ENCODE assay signal across 32 cellular contexts in the genomic region with DNA sequence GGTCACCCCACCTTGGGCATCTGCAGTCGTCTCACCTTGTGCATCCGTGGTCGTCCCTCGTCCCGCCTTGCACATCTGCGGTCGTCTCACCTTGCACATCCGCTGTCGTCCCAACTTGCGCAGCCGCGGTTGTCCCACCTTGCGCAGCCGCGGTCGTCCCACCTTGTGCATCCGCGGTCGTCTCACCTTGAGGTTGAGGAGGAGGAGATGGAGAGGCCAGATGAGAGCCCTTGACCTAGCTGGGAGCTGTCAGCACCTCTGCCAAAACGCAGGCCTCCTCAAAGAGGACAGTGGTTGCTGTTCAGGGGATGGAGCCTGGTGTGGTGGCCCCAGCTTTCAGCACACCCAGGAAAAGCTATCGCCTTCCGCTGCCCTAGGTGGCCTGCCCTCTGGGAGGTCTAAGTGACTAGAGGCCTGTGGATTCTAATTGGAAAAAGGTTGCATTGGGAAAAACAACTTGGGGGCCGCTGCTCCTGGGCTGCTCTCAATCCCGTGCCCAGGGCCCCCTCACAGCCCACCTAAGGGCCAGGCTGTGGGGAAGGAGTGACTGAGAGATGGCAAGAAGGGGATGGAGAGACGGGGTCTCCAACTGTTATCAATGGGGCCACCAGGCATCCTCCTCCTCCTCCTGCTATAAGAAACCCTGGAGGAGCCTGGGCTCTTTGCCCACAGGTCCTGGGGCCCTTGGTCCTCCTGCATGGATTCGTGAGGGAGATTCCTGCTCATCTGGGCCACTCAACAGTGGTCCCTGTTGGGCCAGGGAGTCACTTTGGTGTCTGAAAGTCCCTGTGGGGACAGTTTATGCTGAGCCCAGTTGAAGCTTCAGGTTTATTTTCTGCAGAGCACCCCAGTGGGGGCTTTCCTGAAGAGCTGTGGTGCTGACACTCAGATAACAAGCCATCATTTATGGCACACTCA.
DNase-seq lines count a peak whose midpoint lies in the region; ATAC-seq, FAIRE-seq and TF ChIP-seq lines count a peak whose summit lies in the region.
"Had no signal": no experiment of that assay in that cellular context is flagged by ENCODE, and none has a peak within 500 bp of the region (broad histone marks: within the 10 kb centered on the region; RNA-seq: fewer than 3 reads in every experiment).

No MANE protein-coding gene starts in this region.

- TF ChIP-seq RAD21 in SK-N-SH (IDR thresholded peaks at IDR 0.05; ENCODE audit: low read length): no peak

- peaks cover 16% of the 10 kb centered on the region for H3K9me3 Mint-ChIP-seq in CD8-positive, alpha-beta T cell

- no peaks in the 10 kb centered on the region for H3K36me3 Mint-ChIP-seq in CD8-positive, alpha-beta T cell

- no peaks in the 10 kb centered on the region for H3K9me2 ChIP-seq in SK-N-SH

- POLR2A ChIA-PET in SK-N-SH (lab: Yijun Ruan, JAX): no interaction called here
- POLR2A ChIA-PET in CD8-positive, alpha-beta T cell (lab: Charles Lee): no interaction called here

- no peak for TF ChIP-seq CTCF in SK-N-SH (IDR thresholded peaks at IDR 0.05)
- no peak for TF ChIP-seq CTCF in CD8-positive, alpha-beta T cell (IDR thresholded peaks at IDR 0.05)

- no peaks in the 10 kb centered on the region for H3K27me3 Mint-ChIP-seq in CD8-positive, alpha-beta T cell (ENCODE audit: low read depth)
- H3K27me3 Mint-ChIP-seq: activated CD8-positive, alpha-beta T cell treated with anti-CD3 and anti-CD28 coated beads for 36 hours; memory B cell had no signal

- no peak overlapping the region for H3K27ac Mint-ChIP-seq in CD8-positive, alpha-beta T cell
- H3K27ac Mint-ChIP-seq: activated CD8-positive, alpha-beta T cell treated with anti-CD3 and anti-CD28 coated beads for 36 hours; immature natural killer cell; memory B cell; T-helper 1 cell treated with Interleukin-12 subunit alpha and Interleukin-12 subunit beta and Interleukin-4 antibody, amounts not matched to agents 30 μg/mL and 1 μg/mL, for 36 hours had no signal

- DNase-seq in SK-N-SH (peak; percentile 14), GM12892 (ENCODE audit: insufficient read length) (peak; percentile 15), islet precursor cell (peak; percentile 52), sciatic nerve (ENCODE audit: low spot score) (peak; percentile 58)
- DNase-seq in CD8-positive, alpha-beta T cell: no peak
- DNase-seq: activated CD8-positive, alpha-beta memory T cell treated with anti-CD3 and anti-CD28 coated beads, Interleukin-2, amount 50 U/mL, for 48 hours; activated CD8-positive, alpha-beta T cell treated with anti-CD3 and anti-CD28 coated beads for 36 hours; C1 segment of cervical spinal cord; cortex of kidney; DMS79 treated with DMSO at 0.1 percent for 48 hours; effector memory CD4-positive, alpha-beta T cell; GF-D8; immature natural killer cell; NCI-H1048; NCI-H1694 treated with DMSO at 0.1 percent for 48 hours; NCI-H2171; NCI-H510A treated with DMSO at 0.1 percent for 48 hours; stimulated activated CD8-positive, alpha-beta memory T cell treated with anti-CD3 and anti-CD28 coated beads, Interleukin-4, amount 100 ng/mL, for 48 hours had no signal

- CTCF ChIA-PET in SK-N-SH (lab: Yijun Ruan, JAX): no interaction called here
- CTCF ChIA-PET in CD8-positive, alpha-beta T cell (lab: Charles Lee): no interaction called here

- no peaks in the 10 kb centered on the region for H3K9me3 ChIP-seq in SK-N-SH
- peaks cover 6% of the 10 kb centered on the region for H3K9me3 ChIP-seq in CD8-positive, alpha-beta T cell (ENCODE audit: low read length)

- 88% methylated on average over 24 of the region's 26 CpGs for WGBS in SK-N-SH (ENCODE audit: low lambda C conversion rate)

- intact Hi-C loops in sciatic nerve (cut with DNase I): no loop called here
- intact Hi-C loops in CD8-positive, alpha-beta T cell (cut with DNase I, micrococcal nuclease): no loop called here

- H3K4me3 ChIP-seq in SK-N-SH (ENCODE audit: low read depth in 2 of 2, low read length in 1 of 2): no peak overlapping the region
- H3K4me3 ChIP-seq in CD8-positive, alpha-beta T cell (ENCODE audit: low read depth, low read length): no peak overlapping the region
- H3K4me3 ChIP-seq: cardiac muscle cell, K562, right atrium auricular region, SK-N-MC, tibial nerve had no signal

- H3K79me2 ChIP-seq in SK-N-SH (ENCODE audit: insufficient read depth): no peaks in the 10 kb centered on the region

- H2AFZ ChIP-seq in SK-N-SH (ENCODE audit: low read depth): no peak overlapping the region

- no peak for TF ChIP-seq POLR2A in GM12892 (IDR thresholded peaks at IDR 0.05; ENCODE audit: low read depth, low read length)

- no peak overlapping the region for H3K4me2 ChIP-seq in SK-N-SH

- no peak for TF ChIP-seq EP300 in SK-N-SH (IDR thresholded peaks at IDR 0.05; ENCODE audit: borderline replicate concordance in 1 of 2, low read depth in 1 of 2, low read length in 1 of 2)

- H3K27me3 ChIP-seq in SK-N-SH (ENCODE audit: insufficient read depth): no peaks in the 10 kb centered on the region
- no peaks in the 10 kb centered on the region for H3K27me3 ChIP-seq in CD8-positive, alpha-beta T cell (ENCODE audit: insufficient read depth, low read length)
- H3K27me3 ChIP-seq: cardiac muscle cell, right atrium auricular region, tibial nerve had no signal

- ATAC-seq in SK-N-SH treated with all-trans-retinoic acid at 6 μM for 48 hours: no peak
- ATAC-seq in sciatic nerve: no peak
- ATAC-seq in CD8-positive, alpha-beta T cell: no peak
- no peak for ATAC-seq in GM21367 (IDR thresholded peaks at IDR 0.05; ENCODE audit: unreplicated experiment)
- ATAC-seq in HG03457 (IDR thresholded peaks at IDR 0.05; ENCODE audit: unreplicated experiment): no peak
- ATAC-seq: activated CD8-positive, alpha-beta T cell treated with anti-CD3 and anti-CD28 coated beads for 36 hours; K562 had no signal

- H3K9ac ChIP-seq in SK-N-SH: no peak overlapping the region

- no peaks in the 10 kb centered on the region for H3K36me3 ChIP-seq in SK-N-SH (replicated peaks in 1 of 2; ENCODE audit: control insufficient read depth in 1 of 2, insufficient read depth in 2 of 2, low read length in 1 of 2)
- H3K36me3 ChIP-seq in CD8-positive, alpha-beta T cell (ENCODE audit: insufficient read depth, low read length): no peaks in the 10 kb centered on the region
- H3K36me3 ChIP-seq: cardiac muscle cell, right atrium auricular region, tibial nerve had no signal

- H3K4me1 Mint-ChIP-seq in CD8-positive, alpha-beta T cell (ENCODE audit: low read depth): no peaks in the 10 kb centered on the region
- H3K4me1 Mint-ChIP-seq: memory B cell had no signal

- H4K20me1 ChIP-seq in SK-N-SH (ENCODE audit: insufficient read depth): no peaks in the 10 kb centered on the region

- H3K4me3 Mint-ChIP-seq in CD8-positive, alpha-beta T cell: no peak overlapping the region
- H3K4me3 Mint-ChIP-seq: activated CD8-positive, alpha-beta T cell treated with anti-CD3 and anti-CD28 coated beads for 36 hours; immature natural killer cell; memory B cell; neural crest cell; T-helper 1 cell treated with Interleukin-12 subunit alpha and Interleukin-12 subunit beta and Interleukin-4 antibody, amounts not matched to agents 30 μg/mL and 1 μg/mL, for 36 hours had no signal

- no peak overlapping the region for H3K27ac ChIP-seq in SK-N-SH (ENCODE audit: low read depth in 2 of 2, low read length in 1 of 2)
- no peak overlapping the region for H3K27ac ChIP-seq in CD8-positive, alpha-beta T cell (ENCODE audit: low read depth, low read length)
- H3K27ac ChIP-seq: 22Rv1, cardiac muscle cell, right atrium auricular region, SK-N-MC, tibial nerve had no signal

- H3K4me1 ChIP-seq in SK-N-SH (ENCODE audit: control insufficient read depth in 1 of 2, insufficient read depth in 2 of 2, low read depth in 1 of 2, low read length in 1 of 2): peaks cover 0 to 12% of the 10 kb centered on the region in 2 experiments; a peak in 1 of 4 replicates
- H3K4me1 ChIP-seq in CD8-positive, alpha-beta T cell (ENCODE audit: insufficient read depth, low read length): no peaks in the 10 kb centered on the region
- H3K4me1 ChIP-seq: right atrium auricular region had no signal

- no peaks in the 10 kb centered on the region for H3F3A ChIP-seq in SK-N-SH (replicated peaks; ENCODE audit: insufficient read depth)

- no peak for FAIRE-seq in GM12892 (lab: Jason Lieb, UNC)
- FAIRE-seq: astrocyte, GM19239, K562 had no signal

TF ChIP-seq in SK-N-SH, 30 proteins besides CTCF, POLR2A, EP300 and RAD21 (continues in another document):
- TF ChIP-seq TEAD4 (IDR thresholded peaks at IDR 0.05; ENCODE audit: borderline replicate concordance, insufficient read depth): no peak
- no peak for TF ChIP-seq ZBTB33 (IDR thresholded peaks at IDR 0.05; ENCODE audit: borderline replicate concordance, low read depth)

TF ChIP-seq in SK-N-SH treated with all-trans-retinoic acid at 6 μM for 48 hours, 23 proteins besides CTCF, POLR2A, EP300 and RAD21 (continues in another document):
- no peak for TF ChIP-seq TCF4 (CRISPR knock-in tag; IDR thresholded peaks at IDR 0.05; ENCODE audit: borderline replicate concordance)
- TF ChIP-seq TSHZ2 (CRISPR knock-in tag; IDR thresholded peaks at IDR 0.05): no peak

Comparison
In these comparisons a context has a peak if more than half of its experiments do, and no peak if none do; other contexts are left out.
1. DNase-seq: peak in SK-N-SH (single experiment), GM12892 (single experiment), islet precursor cell (single experiment) and sciatic nerve (single experiment); none in CD8-positive, alpha-beta T cell (0 of 7).